38 cellular contexts compared by ENCODE assay signal in genomic region chr20:37570419-37570818, GRCh38. TPM values are rescaled to one million over a fixed set of nuclear protein-coding genes. Genes with fewer than 3 reads are reported as not detected.
"Had no signal": no experiment of that assay in that cellular context is flagged by ENCODE, and none has a peak within 500 bp of the region (broad histone marks: within the 10 kb centered on the region; RNA-seq: fewer than 3 reads in every experiment).

No MANE protein-coding gene starts in this region.

- DNase-seq: Karpas-422, Kasumi-1, MG63, MM.1S, MV-4-11, NCI-H1048, NCI-H1092, NCI-H1092 treated with DMSO at 0.1 percent for 48 hours, NCI-H1105, NCI-H1105 treated with DMSO at 0.1 percent for 48 hours, NCI-H1417, NCI-H1417 treated with DMSO at 0.1 percent for 48 hours, NCI-H1436, NCI-H1436 treated with DMSO at 0.1 percent for 48 hours, NCI-H146, NCI-H1694, NCI-H1694 treated with DMSO at 0.1 percent for 48 hours, NCI-H187, NCI-H187 treated with DMSO at 0.1 percent for 48 hours, NCI-H1930, NCI-H2029, NCI-H2029 treated with DMSO at 0.1 percent for 48 hours, NCI-H2081, NCI-H2081 treated with DMSO at 0.1 percent for 48 hours, NCI-H2107, NCI-H2171, NCI-H2171 treated with DMSO at 0.1 percent for 48 hours, NCI-H2227 treated with DMSO at 0.1 percent for 48 hours, NCI-H226, NCI-H345, NCI-H446, NCI-H446 treated with DMSO at 0.1 percent for 48 hours, NCI-H510A had no signal

- H3K9ac ChIP-seq: KMS-11 had no signal

- H3K36me3 ChIP-seq: MG63 had no signal

- H3K27ac ChIP-seq: KMS-11 had no signal

- H3K9me3 ChIP-seq: MG63 had no signal

- H3K4me3 ChIP-seq: MG63 had no signal

- H3K4me2 ChIP-seq: KMS-11 had no signal

RNA-seq across cellular contexts. Expression of gene NNAT, which starts 49.4 kb away (rescaled TPM):
- total RNA-seq: LHCN-M2, M059J, MCF 10A, NCI-H460 had no signal
